Comparison of ENCODE assay signal across 18 cellular contexts in genomic region chr1:168960114-168960513, GRCh38.
DNase-seq lines count a peak whose midpoint lies in the region; ATAC-seq, FAIRE-seq and TF ChIP-seq lines count a peak whose summit lies in the region.
"Had no signal": no experiment of that assay in that cellular context is flagged by ENCODE, and none has a peak within 500 bp of the region (broad histone marks: within the 10 kb centered on the region; RNA-seq: fewer than 3 reads in every experiment).

No MANE protein-coding gene starts in this region.

- no peak overlapping the region for H3K27ac Mint-ChIP-seq in MCF 10A (ENCODE audit: low read depth, unreplicated experiment)
- H3K27ac Mint-ChIP-seq: CD4-positive, alpha-beta T cell had no signal

- BruUV-seq in MCF 10A (replicated peaks; lab: Mats Ljungman, UMichigan) = no TSS peak

- H3K9ac ChIP-seq in smooth muscle cell (ENCODE audit: low read depth) = no peak overlapping the region
- H3K9ac ChIP-seq: GM23248 had no signal

- H3K4me3 ChIP-seq in breast epithelium = no peak overlapping the region
- no peak overlapping the region for H3K4me3 ChIP-seq in hepatocyte
- H3K4me3 ChIP-seq in smooth muscle cell = no peak overlapping the region
- H3K4me3 ChIP-seq: A549, GM23248, HAP-1 had no signal

- H4K20me1 ChIP-seq in hepatocyte (ENCODE audit: insufficient read depth, poor library complexity, severe bottlenecking) (no peaks in the 10 kb centered on the region), smooth muscle cell (ENCODE audit: low read depth) (no peaks in the 10 kb centered on the region)

- no peaks in the 10 kb centered on the region for H3K27me3 ChIP-seq in breast epithelium
- no peaks in the 10 kb centered on the region for H3K27me3 ChIP-seq in hepatocyte
- no peaks in the 10 kb centered on the region for H3K27me3 ChIP-seq in smooth muscle cell (ENCODE audit: low read depth)

- peak overlapping the region; percentile 76 to 80 for H3K27ac ChIP-seq in breast epithelium
- H3K27ac ChIP-seq in hepatocyte = peak overlapping the region; percentile 18
- H3K27ac ChIP-seq in smooth muscle cell (ENCODE audit: low read depth) = peak overlapping the region; percentile 79
- H3K27ac ChIP-seq: 22Rv1, A549, C4-2B, GM23248, HL-60 had no signal

- H3K4me2 ChIP-seq in hepatocyte (no peak overlapping the region), smooth muscle cell (no peak overlapping the region)
- H3K4me2 ChIP-seq: A549 had no signal

- no peak for ATAC-seq in HG02970 (IDR thresholded peaks at IDR 0.05; ENCODE audit: low FRiP score, unreplicated experiment)
- ATAC-seq: A549 had no signal

- WGBS in hepatocyte (ENCODE audit: low lambda C conversion rate, missing lambda C conversion rate) = 85% methylated on average over 1 of the region's 1 CpG
- 85% methylated on average over 1 of the region's 1 CpG for WGBS in smooth muscle cell (ENCODE audit: low lambda C conversion rate)

- TF ChIP-seq CTCF in breast epithelium (IDR thresholded peaks at IDR 0.05) = no peak
- TF ChIP-seq CTCF in MCF 10A (IDR thresholded peaks at IDR 0.05; ENCODE audit: unreplicated experiment) = no peak
- no peak for TF ChIP-seq CTCF in hepatocyte (IDR thresholded peaks at IDR 0.05; ENCODE audit: poor library complexity)
- TF ChIP-seq CTCF in smooth muscle cell (IDR thresholded peaks at IDR 0.05; ENCODE audit: borderline replicate concordance, insufficient read depth, poor library complexity, severe bottlenecking) = no peak

- POLR2A ChIA-PET in MCF 10A (lab: Yijun Ruan, JAX) = interaction anchor here (0.7 to 1.2 kb wide), 3 partner anchors 17 to 148 kb away, joined by 3 to 6 read pairs (median 3); no protein-coding TSS in a partner anchor

- TF ChIP-seq POLR2A in breast epithelium (IDR thresholded peaks at IDR 0.05) (no peak), GM12891 (IDR thresholded peaks at IDR 0.05; ENCODE audit: low read depth, low read length) (no peak)

- no peaks in the 10 kb centered on the region for H3K36me3 Mint-ChIP-seq in MCF 10A (ENCODE audit: insufficient read depth, unreplicated experiment)

- no peaks in the 10 kb centered on the region for H3K9me2 ChIP-seq in hepatocyte (replicated peaks; ENCODE audit: insufficient read depth)

- H3K4me1 ChIP-seq in breast epithelium (peaks cover 0 to 9% of the 10 kb centered on the region in 2 donors), hepatocyte (ENCODE audit: insufficient read depth) (peaks cover 15% of the 10 kb centered on the region), smooth muscle cell (ENCODE audit: low read depth) (peaks cover 5% of the 10 kb centered on the region)
- H3K4me1 ChIP-seq: A549, HAP-1 had no signal

- CTCF ChIA-PET in MCF 10A (lab: Yijun Ruan, JAX) = interaction anchor here (0.5 to 0.6 kb wide), 2 partner anchors 10 to 162 kb away, joined by 3 to 4 read pairs; no protein-coding TSS in a partner anchor

- no peaks in the 10 kb centered on the region for H3F3A ChIP-seq in smooth muscle cell (ENCODE audit: low read depth)

- DNase-seq in breast epithelium (ENCODE audit: low spot score in 2 of 2) = no peak
- no peak for DNase-seq in MCF 10A (ENCODE audit: unreplicated experiment)
- DNase-seq in hepatocyte (ENCODE audit: low spot score) = no peak
- DNase-seq in smooth muscle cell (lab: John Stamatoyannopoulos, UW; ENCODE audit: unreplicated experiment) = no peak
- DNase-seq in NK-92 (lab: John Stamatoyannopoulos, UW; ENCODE audit: unreplicated experiment) = no peak
- no peak for DNase-seq in GM12891 (ENCODE audit: insufficient read length, low spot score)
- DNase-seq: AML-193; CD4-positive, alpha-beta T cell; DMS79; GDM1; GM23248 had no signal

- FAIRE-seq in GM12891 (lab: Jason Lieb, UNC) = no peak
- FAIRE-seq: A549, GM19239 had no signal

- intact Hi-C loops in breast epithelium (cut with DNase I; ENCODE audit: low total_unique reads) = no loop called here
- intact Hi-C loops in MCF 10A (cut with micrococcal nuclease) = no loop called here

- H2AFZ ChIP-seq in hepatocyte = no peak overlapping the region
- H2AFZ ChIP-seq in smooth muscle cell (ENCODE audit: low read depth) = no peak overlapping the region
- H2AFZ ChIP-seq: GM23248 had no signal

- peaks cover 5% of the 10 kb centered on the region for H3K4me1 Mint-ChIP-seq in MCF 10A (ENCODE audit: insufficient read depth, unreplicated experiment)

- H3K36me3 ChIP-seq in breast epithelium = no peaks in the 10 kb centered on the region
- no peaks in the 10 kb centered on the region for H3K36me3 ChIP-seq in hepatocyte (replicated peaks; ENCODE audit: insufficient read depth, low read depth)
- no peaks in the 10 kb centered on the region for H3K36me3 ChIP-seq in smooth muscle cell (ENCODE audit: low read depth)
- H3K36me3 ChIP-seq: HAP-1 had no signal

- no peaks in the 10 kb centered on the region for H3K9me3 Mint-ChIP-seq in MCF 10A (ENCODE audit: unreplicated experiment)
- H3K9me3 Mint-ChIP-seq: CD4-positive, alpha-beta T cell had no signal

- H3K27me3 Mint-ChIP-seq in MCF 10A (ENCODE audit: insufficient read depth, unreplicated experiment) = peaks cover 11% of the 10 kb centered on the region
- H3K27me3 Mint-ChIP-seq: CD4-positive, alpha-beta T cell had no signal

- H3K79me2 ChIP-seq in hepatocyte (no peaks in the 10 kb centered on the region), smooth muscle cell (ENCODE audit: low read depth) (no peaks in the 10 kb centered on the region)

- H3K9me3 ChIP-seq in breast epithelium (no peaks in the 10 kb centered on the region), hepatocyte (ENCODE audit: low read depth) (no peaks in the 10 kb centered on the region), smooth muscle cell (replicated peaks; ENCODE audit: low read depth) (no peaks in the 10 kb centered on the region)
- H3K9me3 ChIP-seq: A549, HAP-1 had no signal

- H3K4me3 Mint-ChIP-seq in MCF 10A (ENCODE audit: unreplicated experiment) = no peak overlapping the region
- H3K4me3 Mint-ChIP-seq: CD4-positive, alpha-beta T cell had no signal

TF ChIP-seq in GM12891, 5 proteins besides CTCF, POLR2A, EP300 and RAD21:
- no peak for TF ChIP-seq TAF1 (IDR thresholded peaks at IDR 0.05; ENCODE audit: low read depth, low read length)
- no peak for TF ChIP-seq POU2F2 (IDR thresholded peaks at IDR 0.05; ENCODE audit: low read depth, low read length)
- no peak for TF ChIP-seq PAX5 (IDR thresholded peaks at IDR 0.05; ENCODE audit: insufficient read depth, low read length, severe bottlenecking)
- TF ChIP-seq SPI1 (IDR thresholded peaks at IDR 0.05; ENCODE audit: low read depth, low read length) = no peak
- no peak for TF ChIP-seq POLR2AphosphoS5 (IDR thresholded peaks at IDR 0.05; ENCODE audit: low read depth, low read length)
TF ChIP-seq in GM12891: peak in this region for 0.

Comparison
In these comparisons a context has a peak if more than half of its experiments do, and no peak if none do; other contexts are left out.
1. H3K27ac ChIP-seq: peak in every context shown above with its lines; median percentile 79 in smooth muscle cell; 78 in breast epithelium; 18 in hepatocyte.